Comparison of ENCODE assay signal across 16 cellular contexts in genomic region chr9:124429530-124429867, GRCh38. TPM values are rescaled to one million over a fixed set of nuclear protein-coding genes. Genes with fewer than 3 reads are reported as not detected.
A peak's percentile ranks its signal among the peaks of the same experiment; 100 is the strongest.
DNase-seq lines count a peak whose midpoint lies in the region; ATAC-seq and TF ChIP-seq lines count a peak whose summit lies in the region.
"Had no signal": no experiment of that assay in that cellular context is flagged by ENCODE, and none has a peak within 500 bp of the region (broad histone marks: within the 10 kb centered on the region; RNA-seq: fewer than 3 reads in every experiment).

No MANE protein-coding gene starts in this region.

- no peak overlapping the region for H3K27ac Mint-ChIP-seq in activated CD8-positive, alpha-beta memory T cell treated with anti-CD3 and anti-CD28 coated beads, Interleukin-2, amount 10 ng/mL, durations not matched to agents 7 days and 5 days
- H3K27ac Mint-ChIP-seq: CD4-positive, CD25-positive, alpha-beta regulatory T cell; CD8-positive, alpha-beta memory T cell; GM23338 had no signal

- H3K4me1 ChIP-seq in adrenal gland (replicated peaks in 1 of 2) (peaks cover 11 to 17% of the 10 kb centered on the region in 2 donors), spleen (peaks cover 0 to 16% (median 0%) of the 10 kb centered on the region in 6 donors), SK-N-SH (ENCODE audit: control insufficient read depth in 1 of 2, insufficient read depth in 2 of 2, low read depth in 1 of 2, low read length in 1 of 2) (peaks cover 0 to 6% of the 10 kb centered on the region in 2 experiments; a peak in 1 of 4 replicates)
- H3K4me1 ChIP-seq: BE2C had no signal

- no peak for ATAC-seq in activated CD8-positive, alpha-beta memory T cell treated with anti-CD3 and anti-CD28 coated beads, Interleukin-2, amount 10 ng/mL, durations not matched to agents 7 days and 5 days
- no peak for ATAC-seq in GM19452 (IDR thresholded peaks at IDR 0.05; ENCODE audit: unreplicated experiment)
- no peak for ATAC-seq in GM21367 (IDR thresholded peaks at IDR 0.05; ENCODE audit: unreplicated experiment)
- ATAC-seq: GM23338 had no signal

- no peak overlapping the region for H2AFZ ChIP-seq in SK-N-SH (ENCODE audit: low read depth)
- H2AFZ ChIP-seq: GM23338 had no signal

- no peaks in the 10 kb centered on the region for H3K9me2 ChIP-seq in SK-N-SH

- peak overlapping the region in 1 of 4 donors; percentile 27 for H3K4me3 ChIP-seq in adrenal gland
- peak overlapping the region in 1 of 8 donors; percentile 13 for H3K4me3 ChIP-seq in spleen
- no peak overlapping the region for H3K4me3 ChIP-seq in SK-N-SH (ENCODE audit: low read depth in 2 of 2, low read length in 1 of 2)
- H3K4me3 ChIP-seq: GM23338 had no signal

- H3K27me3 Mint-ChIP-seq in activated CD8-positive, alpha-beta memory T cell treated with anti-CD3 and anti-CD28 coated beads, Interleukin-2, amount 10 ng/mL, durations not matched to agents 7 days and 5 days: peaks cover 6% of the 10 kb centered on the region
- H3K27me3 Mint-ChIP-seq: CD4-positive, CD25-positive, alpha-beta regulatory T cell had no signal

- H3K27me3 ChIP-seq in adrenal gland (no peaks in the 10 kb centered on the region), spleen (replicated peaks in 1 of 7) (no peaks in the 10 kb centered on the region), SK-N-SH (ENCODE audit: insufficient read depth) (no peaks in the 10 kb centered on the region)
- H3K27me3 ChIP-seq: BE2C had no signal

- intact Hi-C loops in adrenal gland (cut with DNase I) (no loop called here), spleen (cut with DNase I; ENCODE audit: low total_unique reads) (loop anchor here (10.0 kb wide), 1 partner anchor 65 kb away; no protein-coding TSS in a partner anchor)

- peak in 4 of 6 experiments; percentile 35 to 49 (median 46) for TF ChIP-seq CTCF in adrenal gland (IDR thresholded peaks at IDR 0.05)
- TF ChIP-seq CTCF in spleen (IDR thresholded peaks at IDR 0.05 in 8 of 11, conservative IDR thresholded peaks at IDR 0.05 in 3 of 11): peak in 1 of 11 experiments; percentile 32
- TF ChIP-seq CTCF in SK-N-SH (IDR thresholded peaks at IDR 0.05): no peak

- H3K9me3 Mint-ChIP-seq in activated CD8-positive, alpha-beta memory T cell treated with anti-CD3 and anti-CD28 coated beads, Interleukin-2, amount 10 ng/mL, durations not matched to agents 7 days and 5 days (ENCODE audit: low read depth): no peaks in the 10 kb centered on the region
- H3K9me3 Mint-ChIP-seq: CD4-positive, CD25-positive, alpha-beta regulatory T cell; CD8-positive, alpha-beta memory T cell; GM23338 had no signal

- POLR2A ChIA-PET in SK-N-SH (lab: Yijun Ruan, JAX): no interaction called here

- no peaks in the 10 kb centered on the region for H3K79me2 ChIP-seq in SK-N-SH (ENCODE audit: insufficient read depth)

- H3K27ac ChIP-seq in adrenal gland (peak overlapping the region; percentile 70 to 93 (median 87)), spleen (peak overlapping the region in 6 of 8 donors; percentile 43 to 78 (median 64)), SK-N-SH (ENCODE audit: low read depth in 2 of 2, low read length in 1 of 2) (no peak overlapping the region)

- H3K36me3 ChIP-seq in adrenal gland (replicated peaks in 1 of 2): no peaks in the 10 kb centered on the region
- H3K36me3 ChIP-seq in spleen: no peaks in the 10 kb centered on the region
- H3K36me3 ChIP-seq in SK-N-SH (replicated peaks in 1 of 2; ENCODE audit: control insufficient read depth in 1 of 2, insufficient read depth in 2 of 2, low read length in 1 of 2): no peaks in the 10 kb centered on the region
- H3K36me3 ChIP-seq: BE2C had no signal

- H3K4me3 Mint-ChIP-seq in activated CD8-positive, alpha-beta memory T cell treated with anti-CD3 and anti-CD28 coated beads, Interleukin-2, amount 10 ng/mL, durations not matched to agents 7 days and 5 days: no peak overlapping the region
- H3K4me3 Mint-ChIP-seq: CD4-positive, CD25-positive, alpha-beta regulatory T cell; CD8-positive, alpha-beta memory T cell; GM23338 had no signal

- H3F3A ChIP-seq in SK-N-SH (replicated peaks; ENCODE audit: insufficient read depth): no peaks in the 10 kb centered on the region

- TF ChIP-seq POLR2A in adrenal gland (IDR thresholded peaks at IDR 0.05) (no peak), spleen (IDR thresholded peaks at IDR 0.05) (no peak)

- DNase-seq in activated CD8-positive, alpha-beta memory T cell treated with anti-CD3 and anti-CD28 coated beads for 24 hours: peak; percentile 32
- no peak for DNase-seq in activated CD8-positive, alpha-beta memory T cell treated with anti-CD3 and anti-CD28 coated beads, Interleukin-2, amount 10 ng/mL, durations not matched to agents 7 days and 5 days
- DNase-seq in adrenal gland: peak in 1 of 7 donors; percentile 77
- DNase-seq in mesenteric fat pad (ENCODE audit: low spot score): peak; percentile 39
- DNase-seq in spleen: no peak
- DNase-seq in SK-N-SH: no peak
- DNase-seq: BE2C; CD4-positive, CD25-positive, alpha-beta regulatory T cell; CD8-positive, alpha-beta memory T cell; GDM1; HCEC 1CT had no signal

- 41 to 64% (median 49%) methylated on average over 4 of the region's 4 CpGs for WGBS in adrenal gland, 4 donors
- 69 to 74% (median 71%) methylated on average over 4 of the region's 4 CpGs for WGBS in spleen, 5 donors
- 66% methylated on average over 4 of the region's 4 CpGs for WGBS in SK-N-SH (ENCODE audit: low lambda C conversion rate)

- H3K9ac ChIP-seq in SK-N-SH: no peak overlapping the region

- H4K20me1 ChIP-seq in SK-N-SH (ENCODE audit: insufficient read depth): no peaks in the 10 kb centered on the region

- no peaks in the 10 kb centered on the region for H3K4me1 Mint-ChIP-seq in activated CD8-positive, alpha-beta memory T cell treated with anti-CD3 and anti-CD28 coated beads, Interleukin-2, amount 10 ng/mL, durations not matched to agents 7 days and 5 days
- H3K4me1 Mint-ChIP-seq: CD4-positive, CD25-positive, alpha-beta regulatory T cell; CD8-positive, alpha-beta memory T cell; GM23338 had no signal

- H3K9me3 ChIP-seq in adrenal gland (replicated peaks in 1 of 3): no peaks in the 10 kb centered on the region
- H3K9me3 ChIP-seq in spleen: no peaks in the 10 kb centered on the region
- H3K9me3 ChIP-seq in SK-N-SH: no peaks in the 10 kb centered on the region
- H3K9me3 ChIP-seq: BE2C had no signal

- TF ChIP-seq EP300 in SK-N-SH (IDR thresholded peaks at IDR 0.05; ENCODE audit: borderline replicate concordance in 1 of 2, low read depth in 1 of 2, low read length in 1 of 2): no peak

- H3K4me2 ChIP-seq in SK-N-SH: no peak overlapping the region
- H3K4me2 ChIP-seq: GM23338 had no signal

- CTCF ChIA-PET in activated CD8-positive, alpha-beta memory T cell treated with anti-CD3 and anti-CD28 coated beads, Interleukin-2, amount 10 ng/mL, durations not matched to agents 7 days and 5 days (lab: Charles Lee): no interaction called here
- CTCF ChIA-PET in SK-N-SH (lab: Yijun Ruan, JAX): interaction anchor here (1.4 to 3.6 kb wide), 5 partner anchors 10 to 107 kb away, joined by 3 to 14 read pairs (median 5); no protein-coding TSS in a partner anchor

- no peaks in the 10 kb centered on the region for H3K36me3 Mint-ChIP-seq in activated CD8-positive, alpha-beta memory T cell treated with anti-CD3 and anti-CD28 coated beads, Interleukin-2, amount 10 ng/mL, durations not matched to agents 7 days and 5 days
- H3K36me3 Mint-ChIP-seq: CD4-positive, CD25-positive, alpha-beta regulatory T cell; CD8-positive, alpha-beta memory T cell had no signal

- no peak for TF ChIP-seq RAD21 in SK-N-SH (IDR thresholded peaks at IDR 0.05; ENCODE audit: low read length)

TF ChIP-seq in SK-N-SH, 30 proteins besides CTCF, POLR2A, EP300 and RAD21 (continues in another document):
- no peak for TF ChIP-seq ZBTB33 (IDR thresholded peaks at IDR 0.05; ENCODE audit: borderline replicate concordance, low read depth)
- no peak for TF ChIP-seq GATA2 (CRISPR knock-in tag; IDR thresholded peaks at IDR 0.05)
- no peak for TF ChIP-seq SMC3 (IDR thresholded peaks at IDR 0.05; ENCODE audit: low read depth, low read length)
- no peak for TF ChIP-seq CHD2 (IDR thresholded peaks at IDR 0.05; ENCODE audit: low read length, partially characterized antibody)

RNA-seq across cellular contexts. Expression of gene PSMB7, which starts 14.3 kb away (rescaled TPM):
- 100 to 1,000 TPM; 124 to 142 TPM for total RNA-seq in activated CD8-positive, alpha-beta memory T cell treated with anti-CD3 and anti-CD28 coated beads, Interleukin-2, amount 10 ng/mL, durations not matched to agents 7 days and 5 days
- total RNA-seq in adrenal gland (100 to 1,000 TPM; 107 to 258 (median 155) TPM), mesenteric fat pad (114 TPM), spleen (100 to 1,000 TPM in 3 of 7 donors, 10 to 100 TPM in 4; 71.3 to 123 (median 82.6) TPM)
- polyA plus RNA-seq in adrenal gland (100 to 1,000 TPM; 132 to 376 (median 304) TPM), spleen (100 to 1,000 TPM; 113 to 143 (median 115) TPM), SK-N-SH (2012; rRNA removed) (357 and 484 TPM in 2 replicates)
- 361 and 420 TPM in 2 replicates for polyA plus RNA-seq in SK-N-SH (2012; cell fraction: cytosol; rRNA removed)
- polyA plus RNA-seq in SK-N-SH (2012; cell fraction: nucleus; rRNA removed): 150 and 232 TPM in 2 replicates

RNA-seq across cellular contexts. Expression of gene ADGRD2, which starts 20.8 kb away (rescaled TPM):
- total RNA-seq in activated CD8-positive, alpha-beta memory T cell treated with anti-CD3 and anti-CD28 coated beads, Interleukin-2, amount 10 ng/mL, durations not matched to agents 7 days and 5 days: not detected
- 1 to 10 TPM in 1 of 8 donors, under 1 TPM in 4, not detected in 3; 0.29 to 4.4 (median 0.39) TPM for total RNA-seq in adrenal gland
- 1 to 10 TPM in 1 of 3 donors, under 1 TPM in 2; 0.16 to 1.0 (median 0.53) TPM for polyA plus RNA-seq in adrenal gland
- total RNA-seq in mesenteric fat pad: not detected
- total RNA-seq in spleen: under 1 TPM in 4 of 7 donors, not detected in 3; 0.18 to 0.50 (median 0.33) TPM
- under 1 TPM in 1 of 3 donors, not detected in 2; 0.15 TPM for polyA plus RNA-seq in spleen
- polyA plus RNA-seq in SK-N-SH (2012; rRNA removed): 0.05 and 0.10 TPM in 2 replicates
- not detected in 2 replicates for polyA plus RNA-seq in SK-N-SH (2012; cell fraction: cytosol; rRNA removed)
- 0.11 and 0.31 TPM in 2 replicates for polyA plus RNA-seq in SK-N-SH (2012; cell fraction: nucleus; rRNA removed)
- total RNA-seq: A172; CD4-positive, CD25-positive, alpha-beta regulatory T cell; CD8-positive, alpha-beta memory T cell; HT-29 had no signal
- polyA plus RNA-seq: CD4-positive, CD25-positive, alpha-beta regulatory T cell; CD8-positive, alpha-beta memory T cell had no signal

Comparison
In these comparisons a context has a peak if more than half of its experiments do, and no peak if none do; other contexts are left out.
1. DNase-seq: peak in activated CD8-positive, alpha-beta memory T cell treated with anti-CD3 and anti-CD28 coated beads for 24 hours (single experiment) and mesenteric fat pad (single experiment); none in activated CD8-positive, alpha-beta memory T cell treated with anti-CD3 and anti-CD28 coated beads, Interleukin-2, amount 10 ng/mL, durations not matched to agents 7 days and 5 days (single experiment), spleen (single experiment) and SK-N-SH (single experiment).
2. H3K27ac ChIP-seq: peak in adrenal gland (5 of 5) and spleen (6 of 8); none in SK-N-SH (0 of 2).